Comparison of ENCODE assay signal across 9 cellular contexts in genomic region chr12:50924131-50924438, GRCh38. TPM values are rescaled to one million over a fixed set of nuclear protein-coding genes. Genes with fewer than 3 reads are reported as not detected.
A peak's percentile ranks its signal among the peaks of the same experiment; 100 is the strongest.
DNase-seq lines count a peak whose midpoint lies in the region; ATAC-seq and TF ChIP-seq lines count a peak whose summit lies in the region.
"Had no signal": no experiment of that assay in that cellular context is flagged by ENCODE, and none has a peak within 500 bp of the region (broad histone marks: within the 10 kb centered on the region; RNA-seq: fewer than 3 reads in every experiment).

No MANE protein-coding gene starts in this region.

- H3K9me3 ChIP-seq in lung (ENCODE audit: control insufficient read depth in 2 of 2, insufficient read depth in 1 of 2, low read length in 1 of 2) (no peaks in the 10 kb centered on the region), vagina (no peaks in the 10 kb centered on the region)

- peaks cover 5% of the 10 kb centered on the region for H3K27me3 Mint-ChIP-seq in activated T-cell treated with anti-CD3 and anti-CD28 coated beads, Interleukin-2, amount 50 U/mL, for 72 hours (ENCODE audit: low read depth)

- H3K36me3 Mint-ChIP-seq in activated T-cell treated with anti-CD3 and anti-CD28 coated beads, Interleukin-2, amount 50 U/mL, for 72 hours (ENCODE audit: insufficient read depth in 2 of 2): no peaks in the 10 kb centered on the region

- H3K9me3 Mint-ChIP-seq in activated T-cell treated with anti-CD3 and anti-CD28 coated beads, Interleukin-2, amount 50 U/mL, for 72 hours: no peaks in the 10 kb centered on the region

- H3K27me3 ChIP-seq in lung (ENCODE audit: control insufficient read depth, insufficient read depth) (no peaks in the 10 kb centered on the region), vagina (no peaks in the 10 kb centered on the region)

- peaks cover 5 to 9% of the 10 kb centered on the region in 2 donors for H3K4me1 ChIP-seq in lung (ENCODE audit: control insufficient read depth in 2 of 2, insufficient read depth in 2 of 2, low read length in 2 of 2)
- H3K4me1 ChIP-seq in vagina: peaks cover 33% of the 10 kb centered on the region

- in situ Hi-C loops in astrocyte of the cerebellum (cut with HindIII; ENCODE audit: low sequenced_read_pairs): loop anchor here (5.0 kb wide), 2 partner anchors 62 to 98 kb away; no protein-coding TSS in a partner anchor

- H3K36me3 ChIP-seq in lung (ENCODE audit: control insufficient read depth in 2 of 2, insufficient read depth in 2 of 2, low read length in 2 of 2): no peaks in the 10 kb centered on the region
- H3K36me3 ChIP-seq in vagina: no peaks in the 10 kb centered on the region

- H3K4me3 Mint-ChIP-seq in activated T-cell treated with anti-CD3 and anti-CD28 coated beads, Interleukin-2, amount 50 U/mL, for 72 hours: peak overlapping the region; percentile 68 to 70

- TF ChIP-seq POLR2A in vagina (IDR thresholded peaks at IDR 0.05): no peak

- WGBS in lung, 2 donors: 0 to 3% methylated on average over 4 of the region's 4 CpGs

- intact Hi-C loops in vagina (cut with DNase I): loop anchor here (10.0 kb wide), 1 partner anchor 61 kb away; no protein-coding TSS in a partner anchor

- peak overlapping the region; percentile 82 to 94 for H3K27ac ChIP-seq in lung (ENCODE audit: low read depth in 1 of 2, low read length in 1 of 2)
- peak overlapping the region; percentile 91 for H3K27ac ChIP-seq in vagina

- H3K4me1 Mint-ChIP-seq in activated T-cell treated with anti-CD3 and anti-CD28 coated beads, Interleukin-2, amount 50 U/mL, for 72 hours (ENCODE audit: low read depth): peaks cover 39% of the 10 kb centered on the region

- H3K27ac Mint-ChIP-seq in activated T-cell treated with anti-CD3 and anti-CD28 coated beads, Interleukin-2, amount 50 U/mL, for 72 hours: peak overlapping the region; percentile 94

- peak; percentile 18 to 32 for ATAC-seq in activated T-cell treated with anti-CD3 and anti-CD28 coated beads, Interleukin-2, amount 50 U/mL, for 72 hours (replicated peaks in 1 of 2)
- ATAC-seq in lung (ENCODE audit: insufficient read depth, low FRiP score): no peak
- no peak for ATAC-seq in HG03196 (IDR thresholded peaks at IDR 0.05; ENCODE audit: unreplicated experiment)
- ATAC-seq in GM18511 (IDR thresholded peaks at IDR 0.05; ENCODE audit: unreplicated experiment): no peak

- TF ChIP-seq CTCF in astrocyte of the cerebellum (IDR thresholded peaks at IDR 0.05; ENCODE audit: low read depth, low read length, missing control alignments) (no peak), lung (IDR thresholded peaks at IDR 0.05; ENCODE audit: control extremely low read depth, extremely low read depth) (no peak), vagina (IDR thresholded peaks at IDR 0.05) (no peak)

- peak overlapping the region; percentile 62 for H3K4me3 ChIP-seq in astrocyte of the cerebellum (ENCODE audit: low read depth, low read length)
- no peak overlapping the region for H3K4me3 ChIP-seq in lung
- H3K4me3 ChIP-seq in vagina: peak overlapping the region; percentile 68 to 84

- no peak for DNase-seq in activated T-cell treated with anti-CD3 and anti-CD28 coated beads, Interleukin-2, amount 50 U/mL, for 72 hours
- no peak for DNase-seq in activated T-cell treated with anti-CD3 and anti-CD28 coated beads, Interleukin-2, amount 50 U/mL, for 1 hour
- DNase-seq in astrocyte of the cerebellum (ENCODE audit: low read depth) (no peak), lung (ENCODE audit: low spot score) (no peak), vagina (ENCODE audit: extremely low spot score in 2 of 2) (no peak), SKM-1 (lab: John Stamatoyannopoulos, UW; ENCODE audit: unreplicated experiment) (no peak)

RNA-seq across cellular contexts. Expression of gene HIGD1C, which starts 28.3 kb away (rescaled TPM):
- not detected for total RNA-seq in activated T-cell treated with anti-CD3 and anti-CD28 coated beads, Interleukin-2, amount 50 U/mL, for 72 hours
- total RNA-seq in lung (not detected), vagina (not detected)
- not detected for polyA plus RNA-seq in lung
- total RNA-seq: bronchial epithelial cell had no signal

Comparison
In these comparisons a context has a peak if more than half of its experiments do, and no peak if none do; other contexts are left out.
1. ATAC-seq: peak in activated T-cell treated with anti-CD3 and anti-CD28 coated beads, Interleukin-2, amount 50 U/mL, for 72 hours (2 of 2); none in lung (single experiment), HG03196 (single experiment) and GM18511 (single experiment).